ENCODE assay signal across 2 cellular contexts in genomic region chr1:230705289-230706019, GRCh38.
A peak's percentile ranks its signal among the peaks of the same experiment; 100 is the strongest.
TF ChIP-seq lines count a peak whose summit lies in the region.

No MANE protein-coding gene starts in this region.

TF ChIP-seq in HepG2, 621 proteins besides CTCF, POLR2A, EP300 and RAD21 (continues in another document):
- TF ChIP-seq HNRNPL (IDR thresholded peaks at IDR 0.05; ENCODE audit: low read depth, low read length), result 0 out of 2 replicates have a peak, but pooled peaks have one; percentile 18
- TF ChIP-seq ZNF468 (CRISPR knock-in tag; IDR thresholded peaks at IDR 0.05), result no peak
- no peak for TF ChIP-seq ZNF407 (CRISPR knock-in tag; IDR thresholded peaks at IDR 0.05; ENCODE audit: not compliant biosample characterization)
- no peak for TF ChIP-seq KLF15 (CRISPR knock-in tag; IDR thresholded peaks at IDR 0.05; ENCODE audit: borderline replicate concordance)
- TF ChIP-seq ZFP91 (CRISPR knock-in tag; IDR thresholded peaks at IDR 0.05; ENCODE audit: borderline replicate concordance), result 0 out of 2 replicates have a peak, but pooled peaks have one; percentile 45
- 0 out of 2 replicates have a peak, but pooled peaks have one; percentile 15 for TF ChIP-seq POLR2AphosphoS5 (IDR thresholded peaks at IDR 0.05; ENCODE audit: low read depth, low read length)
- peak; percentile 78 for TF ChIP-seq RBFOX2 (IDR thresholded peaks at IDR 0.05; ENCODE audit: low read depth, low read length)
- TF ChIP-seq DDIT3 (CRISPR knock-in tag; IDR thresholded peaks at IDR 0.05), result no peak
- no peak for TF ChIP-seq ZNF232 (CRISPR knock-in tag; IDR thresholded peaks at IDR 0.05; ENCODE audit: borderline replicate concordance)
- TF ChIP-seq BHLHE40 (IDR thresholded peaks at IDR 0.05; ENCODE audit: low read length), result no peak
- TF ChIP-seq KLF16 (CRISPR knock-in tag; IDR thresholded peaks at IDR 0.05), result no peak
- no peak for TF ChIP-seq TCF12 (IDR thresholded peaks at IDR 0.05)
- no peak for TF ChIP-seq TCF12 (CRISPR knock-in tag; IDR thresholded peaks at IDR 0.05)
- peak; percentile 68; the same call in 1 of the 2 replicates for TF ChIP-seq ZC3H13 (CRISPR knock-in tag; IDR thresholded peaks at IDR 0.05)
- no peak for TF ChIP-seq RXRA (CRISPR knock-in tag; IDR thresholded peaks at IDR 0.05)
- TF ChIP-seq ZNF614 (CRISPR knock-in tag; IDR thresholded peaks at IDR 0.05; ENCODE audit: borderline replicate concordance), result no peak
- TF ChIP-seq GZF1 (CRISPR knock-in tag; IDR thresholded peaks at IDR 0.05), result no peak
- TF ChIP-seq XBP1 (CRISPR knock-in tag; IDR thresholded peaks at IDR 0.05), result no peak
- TF ChIP-seq ZNF557 (CRISPR knock-in tag; IDR thresholded peaks at IDR 0.05), result no peak

TF ChIP-seq in WTC11, 78 proteins besides CTCF, POLR2A, EP300 and RAD21:
- no peak for TF ChIP-seq GRHL2 (CRISPR knock-in tag; IDR thresholded peaks at IDR 0.05; ENCODE audit: insufficient replicate concordance, severe bottlenecking)
- 0 out of 2 replicates have a peak, but pooled peaks have one; percentile 57 for TF ChIP-seq ZNF121 (CRISPR knock-in tag; IDR thresholded peaks at IDR 0.05)
